14 cellular contexts compared by ENCODE assay signal in the genomic region with DNA sequence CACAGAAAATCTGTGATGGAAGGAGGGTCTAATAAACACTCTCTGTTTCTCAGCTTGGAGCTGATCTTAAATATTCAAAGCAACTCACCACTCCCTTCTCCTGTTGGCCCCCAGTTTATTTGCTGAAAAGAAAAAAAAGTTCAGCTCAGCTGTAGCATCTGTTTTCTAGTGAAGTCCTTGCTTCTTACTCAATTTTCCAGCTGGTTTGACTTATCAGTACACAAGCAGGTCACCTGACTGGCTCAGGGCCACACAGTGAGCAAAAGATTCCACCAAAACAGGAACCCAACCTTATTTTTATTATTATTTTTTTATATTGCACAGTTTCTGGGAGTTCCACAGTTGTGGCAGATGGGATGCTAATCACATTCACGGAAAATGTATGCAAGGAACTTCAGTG.
"Had no signal": no experiment of that assay in that cellular context is flagged by ENCODE, and none has a peak within 500 bp of the region (broad histone marks: within the 10 kb centered on the region; RNA-seq: fewer than 3 reads in every experiment).

No MANE protein-coding gene starts in this region.

- H3K27ac ChIP-seq: parathyroid adenoma, tibial artery had no signal

- H3K4me3 Mint-ChIP-seq: activated naive CD8-positive, alpha-beta T cell treated with anti-CD3 and anti-CD28 coated beads, Interleukin-2, amount 10 ng/mL, durations not matched to agents 7 days and 5 days; dendritic cell treated with granulocyte-macrophage colony-stimulating factor and Interleukin-4, amounts not matched to agents 40 ng/mL and 50 ng/mL, for 4 days; stimulated activated naive B cell treated with anti-CD40 and anti-IgM and Interleukin-4, amounts not matched to agents 10 μg/mL and 1 μg/mL and 100 μg/mL, for 72 hours had no signal

- H3K79me2 ChIP-seq: parathyroid adenoma had no signal

- H3K36me3 ChIP-seq: tibial artery had no signal

- H2AFZ ChIP-seq: parathyroid adenoma had no signal

- H3K27me3 ChIP-seq: tibial artery had no signal

- H3K27me3 Mint-ChIP-seq: activated naive CD8-positive, alpha-beta T cell treated with anti-CD3 and anti-CD28 coated beads, Interleukin-2, amount 10 ng/mL, durations not matched to agents 7 days and 5 days; dendritic cell treated with granulocyte-macrophage colony-stimulating factor and Interleukin-4, amounts not matched to agents 40 ng/mL and 50 ng/mL, for 4 days; stimulated activated naive B cell treated with anti-CD40 and anti-IgM and Interleukin-4, amounts not matched to agents 10 μg/mL and 1 μg/mL and 100 μg/mL, for 72 hours had no signal

- H3K9ac ChIP-seq: parathyroid adenoma had no signal

- H3K4me1 ChIP-seq: parathyroid adenoma, tibial artery had no signal

- H3K4me3 ChIP-seq: skin epidermis, tibial artery had no signal

- H3K4me1 Mint-ChIP-seq: activated naive CD8-positive, alpha-beta T cell treated with anti-CD3 and anti-CD28 coated beads, Interleukin-2, amount 10 ng/mL, durations not matched to agents 7 days and 5 days; stimulated activated naive B cell treated with anti-CD40 and anti-IgM and Interleukin-4, amounts not matched to agents 10 μg/mL and 1 μg/mL and 100 μg/mL, for 72 hours had no signal

- DNase-seq: activated naive CD4-positive, alpha-beta T cell; activated naive CD8-positive, alpha-beta T cell treated with anti-CD3 and anti-CD28 coated beads, Interleukin-2, amount 10 ng/mL, durations not matched to agents 7 days and 5 days; activated T-cell treated with anti-CD3 and anti-CD28 coated beads for 4 hours; effector memory CD4-positive, alpha-beta T cell; retina; stimulated activated CD4-positive, alpha-beta T cell treated with anti-CD3 and anti-CD28 coated beads, Interleukin-15, amount 100 ng/mL, for 24 hours; stimulated activated CD4-positive, alpha-beta T cell treated with anti-CD3 and anti-CD28 coated beads, Interleukin-4, amount 100 ng/mL, for 1 hour; stimulated activated naive B cell treated with anti-CD40 and anti-IgM and Interleukin-4, amounts not matched to agents 10 μg/mL and 1 μg/mL and 100 μg/mL, for 72 hours; SW 1271 had no signal

- H3K27ac Mint-ChIP-seq: activated naive CD8-positive, alpha-beta T cell treated with anti-CD3 and anti-CD28 coated beads, Interleukin-2, amount 10 ng/mL, durations not matched to agents 7 days and 5 days; dendritic cell treated with granulocyte-macrophage colony-stimulating factor and Interleukin-4, amounts not matched to agents 40 ng/mL and 50 ng/mL, for 4 days; stimulated activated naive B cell treated with anti-CD40 and anti-IgM and Interleukin-4, amounts not matched to agents 10 μg/mL and 1 μg/mL and 100 μg/mL, for 72 hours had no signal

- H3K9me3 ChIP-seq: tibial artery had no signal

- ATAC-seq: activated CD4-positive, CD25-positive, alpha-beta regulatory T cell treated with anti-CD3 and anti-CD28 coated beads, Interleukin-2, amount 50 U/mL, for 24 hours; stimulated activated naive B cell treated with anti-CD40 and anti-IgM and Interleukin-4, amounts not matched to agents 10 μg/mL and 1 μg/mL and 100 μg/mL, for 72 hours had no signal

- H3K36me3 Mint-ChIP-seq: activated naive CD8-positive, alpha-beta T cell treated with anti-CD3 and anti-CD28 coated beads, Interleukin-2, amount 10 ng/mL, durations not matched to agents 7 days and 5 days; stimulated activated naive B cell treated with anti-CD40 and anti-IgM and Interleukin-4, amounts not matched to agents 10 μg/mL and 1 μg/mL and 100 μg/mL, for 72 hours had no signal

- H3K9me3 Mint-ChIP-seq: activated naive CD8-positive, alpha-beta T cell treated with anti-CD3 and anti-CD28 coated beads, Interleukin-2, amount 10 ng/mL, durations not matched to agents 7 days and 5 days; dendritic cell treated with granulocyte-macrophage colony-stimulating factor and Interleukin-4, amounts not matched to agents 40 ng/mL and 50 ng/mL, for 4 days; stimulated activated naive B cell treated with anti-CD40 and anti-IgM and Interleukin-4, amounts not matched to agents 10 μg/mL and 1 μg/mL and 100 μg/mL, for 72 hours had no signal
